In genomic region chr12:103803847-103804246, GRCh38 we compare ENCODE assay signal across 17 cellular contexts.
"Had no signal": no experiment of that assay in that cellular context is flagged by ENCODE, and none has a peak within 500 bp of the region (broad histone marks: within the 10 kb centered on the region; RNA-seq: fewer than 3 reads in every experiment).

No MANE protein-coding gene starts in this region.

- ATAC-seq: esophagus mucosa; naive thymus-derived CD4-positive, alpha-beta T cell; psoas muscle; right cardiac atrium had no signal

- H3K9me3 ChIP-seq: ovary, psoas muscle, testis, upper lobe of left lung had no signal

- H3K4me2 ChIP-seq: neural progenitor cell had no signal

- H3K27ac ChIP-seq: neural progenitor cell, ovary, psoas muscle, testis had no signal

- H3K9ac ChIP-seq: neural progenitor cell had no signal

- DNase-seq: activated CD4-positive, alpha-beta memory T cell treated with anti-CD3 and anti-CD28 coated beads for 36 hours; activated CD4-positive, alpha-beta T cell treated with anti-CD3 and anti-CD28 coated beads for 1 hour; activated T-cell treated with anti-CD3 and anti-CD28 coated beads for 4 hours; cerebellar nuclear complex; cortex of kidney; mesenchymal stem cell; naive thymus-derived CD4-positive, alpha-beta T cell; ovary; psoas muscle; right cardiac atrium; small intestine; stimulated activated CD4-positive, alpha-beta T cell treated with anti-CD3 and anti-CD28 coated beads, Interleukin-15, amount 100 ng/mL, for 24 hours; stimulated activated CD4-positive, alpha-beta T cell treated with anti-CD3 and anti-CD28 coated beads, Interleukin-4, amount 100 ng/mL, for 1 hour; testis; upper lobe of left lung had no signal

- H3K27me3 ChIP-seq: neural progenitor cell, ovary, testis, upper lobe of left lung had no signal

- H3K4me1 ChIP-seq: neural progenitor cell had no signal

- H3K36me3 ChIP-seq: neural progenitor cell, ovary, upper lobe of left lung had no signal

- FAIRE-seq: small intestine had no signal

- H3K4me3 ChIP-seq: neural progenitor cell, ovary, psoas muscle, testis, upper lobe of left lung had no signal

- H2AFZ ChIP-seq: neural progenitor cell had no signal
